Comparison of ENCODE assay signal across 1 cellular context in the genomic region with DNA sequence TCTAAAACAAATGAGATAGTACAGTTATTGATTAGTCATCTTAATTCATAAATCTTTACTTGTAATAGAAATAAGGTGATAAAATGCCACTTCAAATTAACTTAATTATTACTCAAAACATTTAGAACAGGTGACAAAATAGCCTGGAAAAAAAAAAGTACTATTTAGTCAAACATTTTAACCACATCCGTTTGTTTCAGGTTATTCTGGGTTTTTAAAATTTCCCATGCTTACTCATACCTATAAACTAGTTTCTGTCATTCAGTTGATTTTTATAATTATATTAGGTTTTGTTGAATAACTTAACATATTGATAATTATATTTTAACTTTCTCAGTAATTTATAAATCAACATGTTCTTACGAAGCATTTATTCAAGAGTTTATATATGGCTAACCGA.
A peak's percentile ranks its signal among the peaks of the same experiment; 100 is the strongest.
TF ChIP-seq lines count a peak whose summit lies in the region.

No MANE protein-coding gene starts in this region.

TF ChIP-seq in GM12878, 131 proteins besides CTCF, POLR2A, EP300 and RAD21 (continued from another document):
- TF ChIP-seq NFIC (IDR thresholded peaks at IDR 0.05; ENCODE audit: low read depth, low read length): peak; percentile 74; the same call in 1 of the 2 replicates
- peak; percentile 80 for TF ChIP-seq MTA2 (IDR thresholded peaks at IDR 0.05; ENCODE audit: low read depth)
- 0 out of 2 replicates have a peak, but pooled peaks have one; percentile 27 for TF ChIP-seq GABPA (IDR thresholded peaks at IDR 0.05; ENCODE audit: low read depth)
- TF ChIP-seq RUNX3 (IDR thresholded peaks at IDR 0.05; ENCODE audit: low read length): peak; percentile 67; the same call in 1 of the 2 replicates
- 0 out of 2 replicates have a peak, but pooled peaks have one; percentile 27 for TF ChIP-seq MEF2A (IDR thresholded peaks at IDR 0.05; ENCODE audit: insufficient read depth, low read depth, low read length)
- peak; percentile 51 for TF ChIP-seq MEF2B (IDR thresholded peaks at IDR 0.05; ENCODE audit: partially characterized antibody, poor library complexity, severe bottlenecking)
- TF ChIP-seq, protein P1, sequence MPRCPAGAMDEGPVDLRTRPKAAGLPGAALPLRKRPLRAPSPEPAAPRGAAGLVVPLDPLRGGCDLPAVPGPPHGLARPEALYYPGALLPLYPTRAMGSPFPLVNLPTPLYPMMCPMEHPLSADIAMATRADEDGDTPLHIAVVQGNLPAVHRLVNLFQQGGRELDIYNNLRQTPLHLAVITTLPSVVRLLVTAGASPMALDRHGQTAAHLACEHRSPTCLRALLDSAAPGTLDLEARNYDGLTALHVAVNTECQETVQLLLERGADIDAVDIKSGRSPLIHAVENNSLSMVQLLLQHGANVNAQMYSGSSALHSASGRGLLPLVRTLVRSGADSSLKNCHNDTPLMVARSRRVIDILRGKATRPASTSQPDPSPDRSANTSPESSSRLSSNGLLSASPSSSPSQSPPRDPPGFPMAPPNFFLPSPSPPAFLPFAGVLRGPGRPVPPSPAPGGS (IDR thresholded peaks at IDR 0.05; ENCODE audit: borderline replicate concordance, insufficient read depth, low read depth, low read length, poor library complexity, severe bottlenecking): no peak
- peak; percentile 65; the same call in 1 of the 2 replicates for TF ChIP-seq ZNF384 (IDR thresholded peaks at IDR 0.05; ENCODE audit: borderline replicate concordance, low read depth, low read length)
- no peak for TF ChIP-seq ZSCAN29 (IDR thresholded peaks at IDR 0.05)
